In genomic region chr1:20365421-20366075, GRCh38 we compare ENCODE assay signal across 1 cellular context.
TF ChIP-seq lines count a peak whose summit lies in the region.

No MANE protein-coding gene starts in this region.

TF ChIP-seq in neural cell, 6 proteins besides CTCF, POLR2A, EP300 and RAD21:
- no peak for TF ChIP-seq EZH2 (IDR thresholded peaks at IDR 0.05; ENCODE audit: borderline replicate concordance, insufficient read depth, low read length, poor library complexity, severe bottlenecking)
